17 cellular contexts compared by ENCODE assay signal in the genomic region with DNA sequence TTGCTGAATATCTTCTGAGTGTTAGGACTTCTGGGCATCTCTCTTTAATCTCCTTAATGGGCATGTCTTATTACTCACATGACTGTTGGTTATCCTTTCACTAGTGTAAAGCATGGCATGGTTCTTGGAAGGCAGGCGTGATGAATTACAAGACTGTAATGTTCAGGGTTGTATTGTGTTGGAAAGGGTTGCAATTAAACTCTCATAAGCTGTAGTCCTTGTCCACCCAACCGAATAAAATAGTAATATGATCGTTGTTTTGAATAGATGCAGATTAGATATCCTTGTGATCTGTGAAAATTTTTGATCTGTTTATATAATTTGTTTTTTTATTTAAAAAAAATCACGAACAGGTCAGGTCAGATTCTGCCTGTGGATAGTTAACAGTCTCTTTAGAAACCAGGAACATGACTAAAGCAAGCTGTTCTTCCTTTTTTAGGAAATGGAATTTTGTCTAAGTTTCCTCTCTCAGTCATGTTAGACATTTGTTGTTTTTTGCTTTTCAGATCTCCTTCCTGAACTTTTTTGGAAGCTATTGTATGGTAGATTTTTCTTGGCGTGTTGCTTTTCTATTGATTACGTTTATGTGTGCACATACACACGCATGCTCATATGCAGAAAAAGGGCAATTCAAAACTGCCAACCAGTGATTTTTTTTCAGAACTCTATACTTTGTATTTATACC.
A peak's percentile ranks its signal among the peaks of the same experiment; 100 is the strongest.
DNase-seq lines count a peak whose midpoint lies in the region; ATAC-seq and TF ChIP-seq lines count a peak whose summit lies in the region.
"Had no signal": no experiment of that assay in that cellular context is flagged by ENCODE, and none has a peak within 500 bp of the region (broad histone marks: within the 10 kb centered on the region; RNA-seq: fewer than 3 reads in every experiment).

No MANE protein-coding gene starts in this region.

- H3K27ac ChIP-seq in left ventricle myocardium inferior (replicated peaks) = peak overlapping the region; percentile 72
- no peak overlapping the region for H3K27ac ChIP-seq in fibroblast of lung (ENCODE audit: insufficient read depth, low read length)
- no peak overlapping the region for H3K27ac ChIP-seq in osteoblast (ENCODE audit: low read depth, low read length)
- peak overlapping the region; percentile 12 for H3K27ac ChIP-seq in vagina
- H3K27ac ChIP-seq: prostate gland had no signal

- DNase-seq in left ventricle myocardium inferior (no peak), Right ventricle myocardium superior (no peak), fibroblast of lung (ENCODE audit: low read depth in 2 of 2) (peak; percentile 19 to 41), osteoblast (ENCODE audit: insufficient read length, low spot score, missing footprints) (no peak), vagina (ENCODE audit: extremely low spot score in 2 of 2) (no peak), hypothalamus (lab: John Stamatoyannopoulos, UW) (no peak), middle frontal gyrus (ENCODE audit: extremely low spot score, low spot score) (no peak)
- DNase-seq: activated CD4-positive, alpha-beta memory T cell treated with anti-CD3 and anti-CD28 coated beads for 36 hours; activated T-cell treated with anti-CD3 and anti-CD28 coated beads, Interleukin-2, amount 50 U/mL, for 1 hour; CD4-positive, alpha-beta T cell; left lung; stimulated activated CD4-positive, alpha-beta T cell treated with anti-CD3 and anti-CD28 coated beads, Interleukin-15, amount 100 ng/mL, for 24 hours; stimulated activated naive CD4-positive, alpha-beta T cell had no signal

- H3K9me3 ChIP-seq in left ventricle myocardium inferior (replicated peaks) (peaks cover 9% of the 10 kb centered on the region), fibroblast of lung (ENCODE audit: control insufficient read depth, insufficient read depth, low read depth, low read length) (no peaks in the 10 kb centered on the region), osteoblast (ENCODE audit: low read depth, low read length) (no peaks in the 10 kb centered on the region), vagina (no peaks in the 10 kb centered on the region)
- H3K9me3 ChIP-seq: left lung, prostate gland had no signal

- intact Hi-C loops in left ventricle myocardium inferior (cut with micrococcal nuclease) (no loop called here), Right ventricle myocardium superior (cut with DNase I) (no loop called here), vagina (cut with DNase I) (no loop called here)

- H3K79me2 ChIP-seq in fibroblast of lung (ENCODE audit: control insufficient read depth, insufficient read depth, low read length) (no peaks in the 10 kb centered on the region), osteoblast (ENCODE audit: insufficient read depth, low read length) (peaks cover 20% of the 10 kb centered on the region)

- TF ChIP-seq CTCF in left ventricle myocardium inferior (IDR thresholded peaks at IDR 0.05; ENCODE audit: borderline replicate concordance) (no peak), fibroblast of lung (conservative IDR thresholded peaks at IDR 0.05 in 1 of 2, IDR thresholded peaks at IDR 0.05 in 1 of 2; ENCODE audit: low read depth in 1 of 2, low read length in 2 of 2) (no peak), osteoblast (IDR thresholded peaks at IDR 0.05; ENCODE audit: extremely low read depth, low read depth, low read length) (no peak), vagina (IDR thresholded peaks at IDR 0.05) (no peak)

- no peaks in the 10 kb centered on the region for H3K36me3 ChIP-seq in left ventricle myocardium inferior
- H3K36me3 ChIP-seq in fibroblast of lung (ENCODE audit: control insufficient read depth, insufficient read depth, low read length) = no peaks in the 10 kb centered on the region
- H3K36me3 ChIP-seq in osteoblast (ENCODE audit: insufficient read depth, low read length) = no peaks in the 10 kb centered on the region
- no peaks in the 10 kb centered on the region for H3K36me3 ChIP-seq in vagina
- H3K36me3 ChIP-seq: left lung, prostate gland had no signal

- no peak overlapping the region for H3K9ac ChIP-seq in fibroblast of lung (ENCODE audit: insufficient read depth, low read length)

- H3K27me3 ChIP-seq in left ventricle myocardium inferior (ENCODE audit: low read depth) = no peaks in the 10 kb centered on the region
- no peaks in the 10 kb centered on the region for H3K27me3 ChIP-seq in fibroblast of lung (ENCODE audit: control insufficient read depth, insufficient read depth, low read length)
- no peaks in the 10 kb centered on the region for H3K27me3 ChIP-seq in osteoblast (ENCODE audit: insufficient read depth, low read length)
- no peaks in the 10 kb centered on the region for H3K27me3 ChIP-seq in vagina

- TF ChIP-seq POLR2A in vagina (IDR thresholded peaks at IDR 0.05) = no peak
- no peak for TF ChIP-seq POLR2A in GM18505 (IDR thresholded peaks at IDR 0.05; ENCODE audit: borderline replicate concordance, extremely low read depth, insufficient read depth, insufficient read length)

- H2AFZ ChIP-seq in fibroblast of lung (ENCODE audit: low read length) (peak overlapping the region; percentile 1), osteoblast (ENCODE audit: low read length) (no peak overlapping the region)

- peaks cover 21% of the 10 kb centered on the region for H3K4me1 ChIP-seq in left ventricle myocardium inferior
- peaks cover 16% of the 10 kb centered on the region for H3K4me1 ChIP-seq in fibroblast of lung (ENCODE audit: control insufficient read depth, extremely low read depth, insufficient read depth, low read length)
- peaks cover 11% of the 10 kb centered on the region for H3K4me1 ChIP-seq in osteoblast (ENCODE audit: insufficient read depth, low read length)
- peaks cover 12% of the 10 kb centered on the region for H3K4me1 ChIP-seq in vagina
- H3K4me1 ChIP-seq: left lung, prostate gland had no signal

- peak overlapping the region; percentile 82 for H3K4me2 ChIP-seq in fibroblast of lung (ENCODE audit: extremely low read depth, insufficient read depth, low read length)
- H3K4me2 ChIP-seq in osteoblast (ENCODE audit: insufficient read depth, low read length) = peak overlapping the region; percentile 2

- H3K4me3 ChIP-seq in left ventricle myocardium inferior (no peak overlapping the region), fibroblast of lung (replicated peaks in 1 of 4; ENCODE audit: control extremely low read depth in 1 of 4, insufficient read depth in 1 of 4, low read depth in 3 of 4, low read length in 4 of 4) (peak overlapping the region in 1 of 4 experiments; percentile 32), osteoblast (ENCODE audit: insufficient read depth, low read length) (no peak overlapping the region), vagina (no peak overlapping the region)
- H3K4me3 ChIP-seq: K562, left lung, prostate gland had no signal

- no peak for ATAC-seq in Right ventricle myocardium superior (ENCODE audit: poor library complexity)
- no peak for ATAC-seq in GM18505 (IDR thresholded peaks at IDR 0.05; ENCODE audit: unreplicated experiment)
- ATAC-seq: activated naive CD4-positive, alpha-beta T cell treated with anti-CD3 and anti-CD28 coated beads, Interleukin-2, amount 50 U/mL, for 72 hours; K562 had no signal

- no peaks in the 10 kb centered on the region for H4K20me1 ChIP-seq in fibroblast of lung (ENCODE audit: control insufficient read depth, extremely low read depth, insufficient read depth, low read length)
- H4K20me1 ChIP-seq in osteoblast (ENCODE audit: insufficient read depth, low read length) = no peaks in the 10 kb centered on the region

Comparison
In these comparisons a context has a peak if more than half of its experiments do, and no peak if none do; other contexts are left out.
1. DNase-seq: peak in fibroblast of lung (2 of 2); none in left ventricle myocardium inferior (single experiment), Right ventricle myocardium superior (single experiment), osteoblast (single experiment), vagina (0 of 2), hypothalamus (0 of 51) and middle frontal gyrus (single experiment).
2. H3K27ac ChIP-seq: peak in left ventricle myocardium inferior (single experiment) and vagina (single experiment); none in fibroblast of lung (single experiment) and osteoblast (single experiment).